ENCODE assay signal across 1 cellular context in genomic region chr15:92645051-92645631, GRCh38.
TF ChIP-seq lines count a peak whose summit lies in the region.

No MANE protein-coding gene starts in this region.

TF ChIP-seq in WTC11, 78 proteins besides CTCF, POLR2A, EP300 and RAD21 (continued from another document):
- TF ChIP-seq CDX4 (CRISPR knock-in tag; IDR thresholded peaks at IDR 0.05; ENCODE audit: borderline replicate concordance) (no peak), KAT7 (CRISPR knock-in tag; IDR thresholded peaks at IDR 0.05; ENCODE audit: borderline replicate concordance) (no peak)
